Comparison of ENCODE assay signal across 7 cellular contexts in genomic region chr11:111635706-111636045, GRCh38. TPM values are rescaled to one million over a fixed set of nuclear protein-coding genes. Genes with fewer than 3 reads are reported as not detected.
DNase-seq lines count a peak whose midpoint lies in the region; ATAC-seq and TF ChIP-seq lines count a peak whose summit lies in the region.

No MANE protein-coding gene starts in this region.

- peak; percentile 25 to 42 (median 30) for ATAC-seq in right lobe of liver
- no peak for ATAC-seq in upper lobe of right lung
- ATAC-seq in GM21717 (IDR thresholded peaks at IDR 0.05; ENCODE audit: unreplicated experiment), result no peak

- H3K27me3 ChIP-seq in right lobe of liver (no peaks in the 10 kb centered on the region), upper lobe of right lung (no peaks in the 10 kb centered on the region)

- H3K27ac ChIP-seq in right lobe of liver, result peak overlapping the region in 1 of 3 donors; percentile 6
- H3K27ac ChIP-seq in upper lobe of right lung, result peak overlapping the region; percentile 33

- DNase-seq in NCI-H2029 treated with DMSO at 0.1 percent for 48 hours (lab: John Stamatoyannopoulos, UW) (peak; percentile 23), cerebellar cortex (ENCODE audit: low spot score) (peak; percentile 88), right lobe of liver (no peak), upper lobe of right lung (no peak), iPS-NIHi11 (ENCODE audit: low spot score) (no peak), GM19240 (ENCODE audit: insufficient read length, low spot score) (no peak)

- H3K9me3 ChIP-seq in right lobe of liver (no peaks in the 10 kb centered on the region), upper lobe of right lung (no peaks in the 10 kb centered on the region)

- no peak for TF ChIP-seq POLR2A in right lobe of liver (IDR thresholded peaks at IDR 0.05)

- intact Hi-C loops in right lobe of liver (cut with DNase I), result no loop called here
- intact Hi-C loops in upper lobe of right lung (cut with DNase I), result no loop called here

- TF ChIP-seq CTCF in right lobe of liver (IDR thresholded peaks at IDR 0.05), result no peak
- no peak for TF ChIP-seq CTCF in upper lobe of right lung (IDR thresholded peaks at IDR 0.05)

- peaks cover 0 to 3% (median 0%) of the 10 kb centered on the region in 4 donors for H3K36me3 ChIP-seq in right lobe of liver
- no peaks in the 10 kb centered on the region for H3K36me3 ChIP-seq in upper lobe of right lung

- peaks cover 0 to 49% (median 21%) of the 10 kb centered on the region in 4 donors for H3K4me1 ChIP-seq in right lobe of liver
- peaks cover 22% of the 10 kb centered on the region for H3K4me1 ChIP-seq in upper lobe of right lung

- H3K4me3 ChIP-seq in right lobe of liver, result no peak overlapping the region
- H3K4me3 ChIP-seq in upper lobe of right lung, result no peak overlapping the region

- 40% methylated on average over 1 of the region's 1 CpG for WGBS in right lobe of liver (ENCODE audit: insufficient coverage, low coverage, low lambda C conversion rate, missing lambda C conversion rate)

RNA-seq across cellular contexts. Expression of gene SIK2, which starts 33.4 kb away (rescaled TPM):
- 10 to 100 TPM; 15.4 to 39.5 (median 26.4) TPM for total RNA-seq in right lobe of liver
- 32.6 TPM for total RNA-seq in upper lobe of right lung

Comparison
In these comparisons a context has a peak if more than half of its experiments do, and no peak if none do; other contexts are left out.
1. DNase-seq: peak in NCI-H2029 treated with DMSO at 0.1 percent for 48 hours (single experiment) and cerebellar cortex (single experiment); none in right lobe of liver (0 of 3), upper lobe of right lung (single experiment), iPS-NIHi11 (single experiment) and GM19240 (single experiment).
2. ATAC-seq: peak in right lobe of liver (4 of 4); none in upper lobe of right lung (single experiment) and GM21717 (single experiment).